Comparison of ENCODE assay signal across 1 cellular context in genomic region chr10:112739219-112739969, GRCh38.
TF ChIP-seq lines count a peak whose summit lies in the region.

No MANE protein-coding gene starts in this region.

TF ChIP-seq in HepG2, 621 proteins besides CTCF, POLR2A, EP300 and RAD21 (continued from another document and continues in another):
- TF ChIP-seq SP1 (IDR thresholded peaks at IDR 0.05): no peak
- TF ChIP-seq SP1 (CRISPR knock-in tag; IDR thresholded peaks at IDR 0.05): 0 out of 2 replicates have a peak, but pooled peaks have one; percentile 34
- peak; percentile 70; the same call in 1 of the 2 replicates for TF ChIP-seq ZNF878 (CRISPR knock-in tag; IDR thresholded peaks at IDR 0.05)
- TF ChIP-seq NR3C1 (CRISPR knock-in tag; IDR thresholded peaks at IDR 0.05): no peak
- no peak for TF ChIP-seq TSC22D2 (CRISPR knock-in tag; IDR thresholded peaks at IDR 0.05; ENCODE audit: borderline replicate concordance)
- TF ChIP-seq HOXA3 (CRISPR knock-in tag; IDR thresholded peaks at IDR 0.05): peak; percentile 87
- no peak for TF ChIP-seq ZNF33A (CRISPR knock-in tag; IDR thresholded peaks at IDR 0.05; ENCODE audit: borderline replicate concordance)
- no peak for TF ChIP-seq CHCHD3 (CRISPR knock-in tag; IDR thresholded peaks at IDR 0.05)
- no peak for TF ChIP-seq CSRNP2 (CRISPR knock-in tag; conservative IDR thresholded peaks at IDR 0.05; ENCODE audit: low read depth)
- no peak for TF ChIP-seq ZNF235 (CRISPR knock-in tag; IDR thresholded peaks at IDR 0.05; ENCODE audit: borderline replicate concordance)
- TF ChIP-seq GATAD2A (CRISPR knock-in tag; IDR thresholded peaks at IDR 0.05): peak; percentile 96
- peak; percentile 32; the same call in 1 of the 2 replicates for TF ChIP-seq ZNF574 (CRISPR knock-in tag; IDR thresholded peaks at IDR 0.05)
- TF ChIP-seq ZNF609 (CRISPR knock-in tag; IDR thresholded peaks at IDR 0.05; ENCODE audit: borderline replicate concordance): peak; percentile 97
- TF ChIP-seq ZNF678 (CRISPR knock-in tag; IDR thresholded peaks at IDR 0.05): no peak
- TF ChIP-seq NFE2 (CRISPR knock-in tag; IDR thresholded peaks at IDR 0.05): no peak
- TF ChIP-seq ZFP91 (CRISPR knock-in tag; IDR thresholded peaks at IDR 0.05; ENCODE audit: borderline replicate concordance): no peak; the same call in 1 of the 2 replicates
- TF ChIP-seq ZBTB14 (CRISPR knock-in tag; IDR thresholded peaks at IDR 0.05): no peak
- peak; percentile 94 for TF ChIP-seq ISL2 (CRISPR knock-in tag; IDR thresholded peaks at IDR 0.05)
- no peak for TF ChIP-seq SRSF1 (optimal IDR thresholded peaks at IDR 0.05; ENCODE audit: low read depth, low read length)
- TF ChIP-seq ZNF451 (CRISPR knock-in tag; IDR thresholded peaks at IDR 0.05): no peak
- TF ChIP-seq MBD4 (IDR thresholded peaks at IDR 0.05; ENCODE audit: borderline replicate concordance, low read length): 0 out of 2 replicates have a peak, but pooled peaks have one; percentile 84
- peak; percentile 76 for TF ChIP-seq ONECUT2 (CRISPR knock-in tag; IDR thresholded peaks at IDR 0.05)
- no peak for TF ChIP-seq ZNF333 (CRISPR knock-in tag; IDR thresholded peaks at IDR 0.05; ENCODE audit: borderline replicate concordance)
- no peak for TF ChIP-seq ZNF367 (CRISPR knock-in tag; IDR thresholded peaks at IDR 0.05; ENCODE audit: borderline replicate concordance)
- peak; percentile 37; the same call in 1 of the 2 replicates for TF ChIP-seq STAT5B (CRISPR knock-in tag; IDR thresholded peaks at IDR 0.05)
- TF ChIP-seq ZBTB4 (CRISPR knock-in tag; IDR thresholded peaks at IDR 0.05; ENCODE audit: borderline replicate concordance): peak; percentile 11; the same call in 1 of the 2 replicates
- TF ChIP-seq HNF4G (IDR thresholded peaks at IDR 0.05; ENCODE audit: borderline replicate concordance, low read depth, low read length): peak; percentile 96
- TF ChIP-seq HNF4G (CRISPR knock-in tag; IDR thresholded peaks at IDR 0.05; ENCODE audit: borderline replicate concordance, low read depth): 0 out of 2 replicates have a peak, but pooled peaks have one; percentile 56
- no peak for TF ChIP-seq ZMYM2 (CRISPR knock-in tag; IDR thresholded peaks at IDR 0.05)
- peak; percentile 89; the same call in 1 of the 2 replicates for TF ChIP-seq HMGXB3 (CRISPR knock-in tag; IDR thresholded peaks at IDR 0.05; ENCODE audit: borderline replicate concordance)
- TF ChIP-seq NFKBIZ (CRISPR knock-in tag; IDR thresholded peaks at IDR 0.05): peak; percentile 69
- TF ChIP-seq HDAC2 (CRISPR knock-in tag; IDR thresholded peaks at IDR 0.05): peak; percentile 88
- no peak; the same call in 1 of the 2 replicates for TF ChIP-seq PHF8 (CRISPR knock-in tag; IDR thresholded peaks at IDR 0.05)
- TF ChIP-seq ZNF580 (CRISPR knock-in tag; IDR thresholded peaks at IDR 0.05; ENCODE audit: borderline replicate concordance, low read depth): peak; percentile 58; the same call in 1 of the 2 replicates
- TF ChIP-seq E2F1 (CRISPR knock-in tag; IDR thresholded peaks at IDR 0.05): no peak
- TF ChIP-seq NFIC (IDR thresholded peaks at IDR 0.05; ENCODE audit: low read length): peak; percentile 97
- TF ChIP-seq SIX1 (CRISPR knock-in tag; IDR thresholded peaks at IDR 0.05; ENCODE audit: borderline replicate concordance): peak; percentile 93; the same call in 1 of the 2 replicates
- no peak for TF ChIP-seq HDAC6 (IDR thresholded peaks at IDR 0.05; ENCODE audit: low read depth, low read length)
- no peak for TF ChIP-seq ZNF792 (CRISPR knock-in tag; IDR thresholded peaks at IDR 0.05)
